ENCODE assay signal across 1 cellular context in genomic region chr1:66337249-66337648, GRCh38.
TF ChIP-seq lines count a peak whose summit lies in the region.

No MANE protein-coding gene starts in this region.

TF ChIP-seq in SK-N-SH, 30 proteins besides CTCF, POLR2A, EP300 and RAD21 (continued from another document):
- TF ChIP-seq REST (IDR thresholded peaks at IDR 0.05; ENCODE audit: low read depth, low read length) (no peak), EZH2phosphoT487 (IDR thresholded peaks at IDR 0.05; ENCODE audit: borderline replicate concordance, low read depth) (no peak), RXRA (IDR thresholded peaks at IDR 0.05; ENCODE audit: borderline replicate concordance, low read depth) (no peak), CHD2 (IDR thresholded peaks at IDR 0.05; ENCODE audit: low read length, partially characterized antibody) (no peak), RCOR1 (IDR thresholded peaks at IDR 0.05; ENCODE audit: low read length) (no peak)
TF ChIP-seq in SK-N-SH: peak in this region for 0.
